17 cellular contexts compared by ENCODE assay signal in the genomic region with DNA sequence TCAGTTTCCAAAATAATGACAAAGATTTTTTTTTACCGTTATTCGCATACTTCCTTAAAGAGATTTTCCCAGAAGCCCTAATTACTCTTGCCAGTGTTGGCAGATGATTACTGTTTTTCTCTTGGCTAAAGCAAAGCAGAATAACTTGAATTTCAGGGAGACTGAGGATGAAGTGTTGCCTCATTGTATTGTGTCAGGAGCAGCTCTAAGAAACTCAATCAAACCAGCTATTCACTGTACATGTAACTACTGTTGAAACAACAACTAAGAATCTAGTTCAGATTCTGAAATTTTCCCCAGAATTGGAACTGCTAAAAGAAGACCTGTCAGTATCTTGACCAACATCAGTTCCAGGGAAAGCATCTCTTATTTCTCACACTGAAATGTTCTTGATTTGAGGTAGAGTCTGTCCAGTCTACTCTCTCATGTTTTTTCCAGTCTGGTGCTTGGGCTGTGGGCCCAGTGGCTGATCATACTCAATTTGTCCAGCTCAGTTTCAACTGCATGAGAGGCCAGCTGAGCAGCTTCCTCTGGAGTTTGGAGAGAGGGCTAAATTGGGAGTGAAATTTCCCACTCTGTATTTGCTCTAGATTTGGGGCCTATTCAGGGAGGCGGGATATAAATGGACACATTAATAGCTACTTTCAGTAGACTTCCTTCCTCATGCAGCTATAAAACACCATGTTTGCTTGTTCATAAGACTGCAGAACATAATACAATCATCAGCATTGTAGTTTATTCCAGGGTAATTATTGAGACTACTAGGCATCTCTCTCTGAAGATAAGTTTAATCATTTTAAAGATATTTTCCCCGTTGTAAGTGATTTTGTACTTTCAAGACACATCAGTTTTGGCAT.
DNase-seq lines count a peak whose midpoint lies in the region; ATAC-seq and TF ChIP-seq lines count a peak whose summit lies in the region.
"Had no signal": no experiment of that assay in that cellular context is flagged by ENCODE, and none has a peak within 500 bp of the region (broad histone marks: within the 10 kb centered on the region; RNA-seq: fewer than 3 reads in every experiment).

No MANE protein-coding gene starts in this region.

- TF ChIP-seq EP300 in esophagus muscularis mucosa (IDR thresholded peaks at IDR 0.05) (no peak), tibial nerve (IDR thresholded peaks at IDR 0.05) (no peak)

- no peaks in the 10 kb centered on the region for H3K9me3 Mint-ChIP-seq in progenitor cell of endocrine pancreas (ENCODE audit: low read depth)
- H3K9me3 Mint-ChIP-seq: memory B cell; stimulated activated effector memory CD8-positive, alpha-beta T cell treated with anti-CD3 and anti-CD28 coated beads, Interleukin-12 subunit alpha, Interleukin-12 subunit beta, amount 100 ng/mL, for 72 hours had no signal

- no peak overlapping the region for H3K4me3 ChIP-seq in esophagus muscularis mucosa
- H3K4me3 ChIP-seq in tibial nerve, result no peak overlapping the region

- H3K27ac Mint-ChIP-seq in progenitor cell of endocrine pancreas, result no peak overlapping the region
- H3K27ac Mint-ChIP-seq: activated naive CD8-positive, alpha-beta T cell; memory B cell; stimulated activated effector memory CD8-positive, alpha-beta T cell treated with anti-CD3 and anti-CD28 coated beads, Interleukin-12 subunit alpha, Interleukin-12 subunit beta, amount 100 ng/mL, for 72 hours had no signal

- ATAC-seq in left lobe of liver, result peak; percentile 13
- no peak for ATAC-seq in HG03521 (IDR thresholded peaks at IDR 0.05; ENCODE audit: unreplicated experiment)
- ATAC-seq: stimulated activated effector memory CD8-positive, alpha-beta T cell treated with anti-CD3 and anti-CD28 coated beads, Interleukin-12 subunit alpha, Interleukin-12 subunit beta, amount 100 ng/mL, for 72 hours had no signal

- intact Hi-C loops in esophagus muscularis mucosa (cut with DNase I), result no loop called here

- H3K4me3 Mint-ChIP-seq in progenitor cell of endocrine pancreas (ENCODE audit: low read depth), result no peak overlapping the region
- H3K4me3 Mint-ChIP-seq: activated naive CD8-positive, alpha-beta T cell; memory B cell; stimulated activated effector memory CD8-positive, alpha-beta T cell treated with anti-CD3 and anti-CD28 coated beads, Interleukin-12 subunit alpha, Interleukin-12 subunit beta, amount 100 ng/mL, for 72 hours had no signal

- no peaks in the 10 kb centered on the region for H3K9me3 ChIP-seq in esophagus muscularis mucosa
- no peaks in the 10 kb centered on the region for H3K9me3 ChIP-seq in tibial nerve

- 67% methylated on average over 4 of the region's 4 CpGs for WGBS in esophagus muscularis mucosa
- WGBS in tibial nerve, 2 donors, result 32 to 35% methylated on average over 4 of the region's 4 CpGs

- H3K36me3 ChIP-seq in esophagus muscularis mucosa (no peaks in the 10 kb centered on the region), tibial nerve (no peaks in the 10 kb centered on the region)

- DNase-seq in RPMI7951 (ENCODE audit: low read depth) (peak; percentile 11), esophagus muscularis mucosa (ENCODE audit: extremely low spot score) (no peak), left lobe of liver (ENCODE audit: low spot score) (no peak), tibial nerve (ENCODE audit: low spot score in 2 of 2) (no peak), SHP77 (lab: John Stamatoyannopoulos, UW) (no peak), progenitor cell of endocrine pancreas (ENCODE audit: low spot score, unreplicated experiment) (no peak)
- DNase-seq: activated CD4-positive, alpha-beta T cell treated with anti-CD3 and anti-CD28 coated beads for 48 hours; activated T-cell treated with anti-CD3 and anti-CD28 coated beads for 4 hours; DND-41; MM.1S; NCI-H2107; NCI-H82 had no signal

- TF ChIP-seq CTCF in esophagus muscularis mucosa (IDR thresholded peaks at IDR 0.05), result no peak
- TF ChIP-seq CTCF in tibial nerve (IDR thresholded peaks at IDR 0.05), result no peak
- TF ChIP-seq CTCF in progenitor cell of endocrine pancreas (IDR thresholded peaks at IDR 0.05; ENCODE audit: unreplicated experiment), result no peak

- H3K27me3 Mint-ChIP-seq in progenitor cell of endocrine pancreas, result no peaks in the 10 kb centered on the region
- H3K27me3 Mint-ChIP-seq: memory B cell had no signal

- peaks cover 7% of the 10 kb centered on the region for H3K4me1 Mint-ChIP-seq in progenitor cell of endocrine pancreas (ENCODE audit: low read depth)
- H3K4me1 Mint-ChIP-seq: memory B cell; stimulated activated effector memory CD8-positive, alpha-beta T cell treated with anti-CD3 and anti-CD28 coated beads, Interleukin-12 subunit alpha, Interleukin-12 subunit beta, amount 100 ng/mL, for 72 hours had no signal

- peak overlapping the region in 3 of 4 donors; percentile 2 to 23 (median 22) for H3K27ac ChIP-seq in esophagus muscularis mucosa (replicated peaks in 1 of 4)
- H3K27ac ChIP-seq in tibial nerve, result peak overlapping the region in 3 of 4 donors; percentile 31 to 68 (median 55)
- H3K27ac ChIP-seq: C4-2B had no signal

- H3K27me3 ChIP-seq in esophagus muscularis mucosa (no peaks in the 10 kb centered on the region), tibial nerve (no peaks in the 10 kb centered on the region)

- peaks cover 8 to 15% (median 12%) of the 10 kb centered on the region in 4 donors for H3K4me1 ChIP-seq in esophagus muscularis mucosa
- peaks cover 0 to 49% (median 11%) of the 10 kb centered on the region in 4 donors for H3K4me1 ChIP-seq in tibial nerve

- no peaks in the 10 kb centered on the region for H3K36me3 Mint-ChIP-seq in progenitor cell of endocrine pancreas (ENCODE audit: insufficient read depth)
- H3K36me3 Mint-ChIP-seq: activated naive CD8-positive, alpha-beta T cell; memory B cell had no signal

- TF ChIP-seq POLR2A in esophagus muscularis mucosa (IDR thresholded peaks at IDR 0.05; ENCODE audit: low read depth) (no peak), tibial nerve (IDR thresholded peaks at IDR 0.05) (no peak)
